In genomic region chr12:110171186-110171538, GRCh38 we compare ENCODE assay signal across 18 cellular contexts. TPM values are rescaled to one million over a fixed set of nuclear protein-coding genes. Genes with fewer than 3 reads are reported as not detected.
A peak's percentile ranks its signal among the peaks of the same experiment; 100 is the strongest.
DNase-seq lines count a peak whose midpoint lies in the region; ATAC-seq and TF ChIP-seq lines count a peak whose summit lies in the region.
"Had no signal": no experiment of that assay in that cellular context is flagged by ENCODE, and none has a peak within 500 bp of the region (broad histone marks: within the 10 kb centered on the region; RNA-seq: fewer than 3 reads in every experiment).

No MANE protein-coding gene starts in this region.

- in situ Hi-C loops in GM23248 (cut with MboI): no loop called here
- in situ Hi-C loops in transverse colon (cut with MboI; ENCODE audit: low pct_ligation_motif_present in 1 of 4, low pct_unique_long_range_greater_than_20kb in 1 of 4, low sequenced_read_pairs in 3 of 4): no loop called here

- TF ChIP-seq POLR2A in esophagus muscularis mucosa (IDR thresholded peaks at IDR 0.05; ENCODE audit: low read depth) (no peak), transverse colon (IDR thresholded peaks at IDR 0.05) (no peak)

- no peak overlapping the region for H3K9ac ChIP-seq in GM23248

- H3K79me2 ChIP-seq in GM23248 (ENCODE audit: insufficient read depth): no peaks in the 10 kb centered on the region

- peaks cover 21% of the 10 kb centered on the region for H3K36me3 Mint-ChIP-seq in mesothelial cell of epicardium
- H3K36me3 Mint-ChIP-seq: IgD-negative memory B cell had no signal

- no peak overlapping the region for H3K4me3 ChIP-seq in esophagus muscularis mucosa
- no peak overlapping the region for H3K4me3 ChIP-seq in thoracic aorta
- H3K4me3 ChIP-seq in GM23248: no peak overlapping the region
- H3K4me3 ChIP-seq in transverse colon: no peak overlapping the region

- DNase-seq in Right ventricle myocardium inferior (ENCODE audit: missing footprints) (no peak), Right ventricle myocardium superior (no peak), esophagus muscularis mucosa (ENCODE audit: extremely low spot score) (no peak), mesothelial cell of epicardium (ENCODE audit: low spot score in 2 of 2, unreplicated experiment in 2 of 2) (no peak), thoracic aorta (ENCODE audit: low spot score) (no peak), GM23248 (no peak), transverse colon (no peak)
- DNase-seq: 8988T, DND-41, H9, NCI-H1092 treated with DMSO at 0.1 percent for 48 hours, NCI-H1694, NCI-H2081 treated with DMSO at 0.1 percent for 48 hours, OCI-M1, SHP77 treated with DMSO at 0.1 percent for 48 hours had no signal

- TF ChIP-seq CTCF in esophagus muscularis mucosa (IDR thresholded peaks at IDR 0.05) (no peak), mesothelial cell of epicardium (IDR thresholded peaks at IDR 0.05; ENCODE audit: unreplicated experiment) (no peak), thoracic aorta (IDR thresholded peaks at IDR 0.05) (no peak), transverse colon (IDR thresholded peaks at IDR 0.05) (no peak)

- intact Hi-C loops in Right ventricle myocardium inferior (cut with DNase I) (loop anchor here (5.0 kb wide), 1 partner anchor 61 kb away; no protein-coding TSS in a partner anchor), Right ventricle myocardium superior (cut with DNase I) (no loop called here), esophagus muscularis mucosa (cut with DNase I) (no loop called here), transverse colon (cut with DNase I; ENCODE audit: low total_unique reads) (no loop called here)

- H4K20me1 ChIP-seq in GM23248 (ENCODE audit: insufficient read depth): no peaks in the 10 kb centered on the region

- H3K9me3 Mint-ChIP-seq in mesothelial cell of epicardium: no peaks in the 10 kb centered on the region
- H3K9me3 Mint-ChIP-seq: IgD-negative memory B cell had no signal

- H3K27ac ChIP-seq in esophagus muscularis mucosa (replicated peaks in 1 of 4) (peak overlapping the region in 3 of 4 donors; percentile 20 to 41 (median 24)), thoracic aorta (peak overlapping the region; percentile 12 to 70), GM23248 (no peak overlapping the region), transverse colon (no peak overlapping the region)

- 73% methylated on average over 3 of the region's 3 CpGs for WGBS in esophagus muscularis mucosa
- WGBS in GM23248 (ENCODE audit: low coverage in 1 of 2, low lambda C conversion rate in 2 of 2, missing lambda C conversion rate in 2 of 2), 2 experiments: 89% methylated on average over 3 of the region's 3 CpGs
- 88 to 100% methylated on average over 2 to 3 of the region's 3 CpGs for WGBS in transverse colon (ENCODE audit: low coverage in 1 of 2), 2 donors

- H3K9me3 ChIP-seq in esophagus muscularis mucosa (no peaks in the 10 kb centered on the region), thoracic aorta (no peaks in the 10 kb centered on the region), GM23248 (ENCODE audit: low read depth) (no peaks in the 10 kb centered on the region), transverse colon (no peaks in the 10 kb centered on the region)

- H3K27me3 Mint-ChIP-seq in mesothelial cell of epicardium (ENCODE audit: low read depth): no peaks in the 10 kb centered on the region
- H3K27me3 Mint-ChIP-seq: B cell, IgD-negative memory B cell had no signal

- H3K9me2 ChIP-seq in GM23248 (ENCODE audit: insufficient read depth): no peaks in the 10 kb centered on the region

- H3K4me1 Mint-ChIP-seq in mesothelial cell of epicardium: peaks cover 47% of the 10 kb centered on the region
- H3K4me1 Mint-ChIP-seq: H9 had no signal

- peaks cover 16 to 20% (median 17%) of the 10 kb centered on the region in 4 donors for H3K4me1 ChIP-seq in esophagus muscularis mucosa
- H3K4me1 ChIP-seq in thoracic aorta (ENCODE audit: control insufficient read depth in 1 of 2, low read depth in 2 of 2): peaks cover 0 to 20% of the 10 kb centered on the region in 2 donors
- H3K4me1 ChIP-seq in GM23248 (ENCODE audit: insufficient read depth): no peaks in the 10 kb centered on the region
- H3K4me1 ChIP-seq in transverse colon: no peaks in the 10 kb centered on the region

- H2AFZ ChIP-seq in GM23248: no peak overlapping the region

- TF ChIP-seq EP300 in esophagus muscularis mucosa (IDR thresholded peaks at IDR 0.05) (no peak), transverse colon (IDR thresholded peaks at IDR 0.05; ENCODE audit: low read depth) (no peak)

- peak overlapping the region; percentile 61 for H3K27ac Mint-ChIP-seq in mesothelial cell of epicardium
- H3K27ac Mint-ChIP-seq: B cell, H9, IgD-negative memory B cell had no signal

- H3K27me3 ChIP-seq in esophagus muscularis mucosa (no peaks in the 10 kb centered on the region), thoracic aorta (replicated peaks; ENCODE audit: insufficient read depth) (no peaks in the 10 kb centered on the region), GM23248 (replicated peaks; ENCODE audit: insufficient read depth) (no peaks in the 10 kb centered on the region), transverse colon (no peaks in the 10 kb centered on the region)

- no peaks in the 10 kb centered on the region for H3F3A ChIP-seq in GM23248 (ENCODE audit: insufficient read depth)

- ATAC-seq in Right ventricle myocardium inferior (peak; percentile 41), Right ventricle myocardium superior (ENCODE audit: poor library complexity) (no peak), thoracic aorta (ENCODE audit: insufficient number of reproducible peaks, low FRiP score, low read depth) (no peak), HG02870 (IDR thresholded peaks at IDR 0.05; ENCODE audit: unreplicated experiment) (no peak)

- H3K4me2 ChIP-seq in GM23248 (ENCODE audit: unreplicated experiment): no peak overlapping the region

- H3K36me3 ChIP-seq in esophagus muscularis mucosa (peaks cover 0 to 22% (median 7%) of the 10 kb centered on the region in 4 donors), thoracic aorta (no peaks in the 10 kb centered on the region), GM23248 (ENCODE audit: low read depth) (no peaks in the 10 kb centered on the region), transverse colon (peaks cover 0 to 3% (median 0%) of the 10 kb centered on the region in 4 donors)

- H3K4me3 Mint-ChIP-seq in mesothelial cell of epicardium: no peak overlapping the region
- H3K4me3 Mint-ChIP-seq: B cell, H9, IgD-negative memory B cell had no signal

RNA-seq across cellular contexts. Expression of gene IFT81, which starts 47.0 kb away (rescaled TPM):
- 8.1 TPM for total RNA-seq in Right ventricle myocardium inferior
- total RNA-seq in Right ventricle myocardium superior: 9.8 TPM
- total RNA-seq in esophagus muscularis mucosa: 10 to 100 TPM; 15.1 to 27.4 (median 15.9) TPM
- 24.4 to 25.5 TPM (median 24.7 TPM) in 3 replicates for total RNA-seq in mesothelial cell of epicardium
- total RNA-seq in thoracic aorta: 10 to 100 TPM in 1 of 2 donors, 1 to 10 TPM in 1; 9.3 to 17.4 TPM
- total RNA-seq in GM23248 (2014; rRNA removed; shearing (Covaris generic)): 9.5 and 9.7 TPM in 2 replicates
- 10.6 and 14.0 TPM in 2 replicates for polyA plus RNA-seq in GM23248 (2016; fragmentation: Nextera tagmentation; extraction: Ambion mirVana)
- 10 to 100 TPM in 1 of 4 donors, 1 to 10 TPM in 3; 2.6 to 14.8 (median 6.4) TPM for total RNA-seq in transverse colon

Comparison
In these comparisons a context has a peak if more than half of its experiments do, and no peak if none do; other contexts are left out.
1. H3K27ac ChIP-seq: peak in esophagus muscularis mucosa (3 of 4) and thoracic aorta (2 of 2); none in GM23248 (single experiment) and transverse colon (0 of 4).